Comparison of ENCODE assay signal across 1 cellular context in the genomic region with DNA sequence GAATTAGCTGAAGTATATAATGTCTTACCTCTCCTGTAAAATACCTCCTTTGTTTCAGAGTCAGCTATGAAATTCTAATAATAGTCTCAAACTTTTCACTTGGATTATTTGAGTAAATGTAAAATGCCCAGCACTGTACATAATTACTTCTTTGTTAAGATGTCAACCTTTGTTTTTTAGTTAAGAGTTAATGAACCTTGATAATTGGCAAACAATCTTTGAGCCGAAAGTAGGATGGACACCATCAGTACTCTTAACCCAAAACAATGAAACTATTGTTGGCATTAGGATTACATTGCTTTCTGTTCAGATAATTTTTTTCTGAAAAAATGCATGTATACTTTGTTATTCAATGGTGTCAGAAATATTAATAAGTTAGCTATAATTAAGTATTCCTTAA.
TF ChIP-seq lines count a peak whose summit lies in the region.

No MANE protein-coding gene starts in this region.

TF ChIP-seq in HepG2, 621 proteins besides CTCF, POLR2A, EP300 and RAD21 (continued from another document):
- TF ChIP-seq, protein P1, sequence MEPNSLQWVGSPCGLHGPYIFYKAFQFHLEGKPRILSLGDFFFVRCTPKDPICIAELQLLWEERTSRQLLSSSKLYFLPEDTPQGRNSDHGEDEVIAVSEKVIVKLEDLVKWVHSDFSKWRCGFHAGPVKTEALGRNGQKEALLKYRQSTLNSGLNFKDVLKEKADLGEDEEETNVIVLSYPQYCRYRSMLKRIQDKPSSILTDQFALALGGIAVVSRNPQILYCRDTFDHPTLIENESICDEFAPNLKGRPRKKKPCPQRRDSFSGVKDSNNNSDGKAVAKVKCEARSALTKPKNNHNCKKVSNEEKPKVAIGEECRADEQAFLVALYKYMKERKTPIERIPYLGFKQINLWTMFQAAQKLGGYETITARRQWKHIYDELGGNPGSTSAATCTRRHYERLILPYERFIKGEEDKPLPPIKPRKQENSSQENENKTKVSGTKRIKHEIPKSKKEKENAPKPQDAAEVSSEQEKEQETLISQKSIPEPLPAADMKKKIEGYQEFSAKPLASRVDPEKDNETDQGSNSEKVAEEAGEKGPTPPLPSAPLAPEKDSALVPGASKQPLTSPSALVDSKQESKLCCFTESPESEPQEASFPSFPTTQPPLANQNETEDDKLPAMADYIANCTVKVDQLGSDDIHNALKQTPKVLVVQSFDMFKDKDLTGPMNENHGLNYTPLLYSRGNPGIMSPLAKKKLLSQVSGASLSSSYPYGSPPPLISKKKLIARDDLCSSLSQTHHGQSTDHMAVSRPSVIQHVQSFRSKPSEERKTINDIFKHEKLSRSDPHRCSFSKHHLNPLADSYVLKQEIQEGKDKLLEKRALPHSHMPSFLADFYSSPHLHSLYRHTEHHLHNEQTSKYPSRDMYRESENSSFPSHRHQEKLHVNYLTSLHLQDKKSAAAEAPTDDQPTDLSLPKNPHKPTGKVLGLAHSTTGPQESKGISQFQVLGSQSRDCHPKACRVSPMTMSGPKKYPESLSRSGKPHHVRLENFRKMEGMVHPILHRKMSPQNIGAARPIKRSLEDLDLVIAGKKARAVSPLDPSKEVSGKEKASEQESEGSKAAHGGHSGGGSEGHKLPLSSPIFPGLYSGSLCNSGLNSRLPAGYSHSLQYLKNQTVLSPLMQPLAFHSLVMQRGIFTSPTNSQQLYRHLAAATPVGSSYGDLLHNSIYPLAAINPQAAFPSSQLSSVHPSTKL (CRISPR knock-in tag; IDR thresholded peaks at IDR 0.05), result no peak
- TF ChIP-seq SMAD3 (CRISPR knock-in tag; IDR thresholded peaks at IDR 0.05) (no peak), CBFB (CRISPR knock-in tag; IDR thresholded peaks at IDR 0.05) (no peak), PITX1 (CRISPR knock-in tag; IDR thresholded peaks at IDR 0.05) (no peak), ZNF746 (CRISPR knock-in tag; IDR thresholded peaks at IDR 0.05) (no peak), ISX (CRISPR knock-in tag; conservative IDR thresholded peaks at IDR 0.05) (no peak), MIXL1 (CRISPR knock-in tag; IDR thresholded peaks at IDR 0.05) (0 out of 2 replicates have a peak, but pooled peaks have one; percentile 41), TAF15 (IDR thresholded peaks at IDR 0.05; ENCODE audit: low read depth, low read length, poor library complexity, severe bottlenecking) (no peak), ZFP1 (CRISPR knock-in tag; IDR thresholded peaks at IDR 0.05) (no peak), EHMT2 (IDR thresholded peaks at IDR 0.05; ENCODE audit: borderline replicate concordance, low read depth, low read length) (no peak), ASH2L (IDR thresholded peaks at IDR 0.05; ENCODE audit: insufficient read length, low read depth, low read length) (no peak), MXI1 (IDR thresholded peaks at IDR 0.05; ENCODE audit: borderline replicate concordance, low read depth, low read length) (no peak), FOXP1 (IDR thresholded peaks at IDR 0.05) (no peak), FOXP1 (CRISPR knock-in tag; IDR thresholded peaks at IDR 0.05) (peak; percentile 40; the same call in 1 of the 2 replicates), ZNF614 (CRISPR knock-in tag; IDR thresholded peaks at IDR 0.05; ENCODE audit: borderline replicate concordance) (no peak), ZMYM2 (CRISPR knock-in tag; IDR thresholded peaks at IDR 0.05) (no peak), ZBTB1 (CRISPR knock-in tag; IDR thresholded peaks at IDR 0.05; ENCODE audit: borderline replicate concordance) (no peak), TARDBP (CRISPR knock-in tag; IDR thresholded peaks at IDR 0.05) (no peak), GTF2F1 (IDR thresholded peaks at IDR 0.05; ENCODE audit: low read length) (no peak), SMAD1 (CRISPR knock-in tag; IDR thresholded peaks at IDR 0.05; ENCODE audit: borderline replicate concordance, low read depth) (no peak), SOX13 (IDR thresholded peaks at IDR 0.05) (no peak), SOX13 (CRISPR knock-in tag; conservative IDR thresholded peaks at IDR 0.05 in 1 of 2, IDR thresholded peaks at IDR 0.05 in 1 of 2) (peak in 1 of 2 experiments; percentile 76; a peak in 2 of 4 replicates), SOX5 (CRISPR knock-in tag; IDR thresholded peaks at IDR 0.05; ENCODE audit: borderline replicate concordance) (peak; percentile 71; the same call in 1 of the 2 replicates), SUZ12 (IDR thresholded peaks at IDR 0.05; ENCODE audit: low read depth, low read length) (no peak), ZFP90 (CRISPR knock-in tag; IDR thresholded peaks at IDR 0.05; ENCODE audit: borderline replicate concordance) (no peak)
- TF ChIP-seq, protein P2, sequence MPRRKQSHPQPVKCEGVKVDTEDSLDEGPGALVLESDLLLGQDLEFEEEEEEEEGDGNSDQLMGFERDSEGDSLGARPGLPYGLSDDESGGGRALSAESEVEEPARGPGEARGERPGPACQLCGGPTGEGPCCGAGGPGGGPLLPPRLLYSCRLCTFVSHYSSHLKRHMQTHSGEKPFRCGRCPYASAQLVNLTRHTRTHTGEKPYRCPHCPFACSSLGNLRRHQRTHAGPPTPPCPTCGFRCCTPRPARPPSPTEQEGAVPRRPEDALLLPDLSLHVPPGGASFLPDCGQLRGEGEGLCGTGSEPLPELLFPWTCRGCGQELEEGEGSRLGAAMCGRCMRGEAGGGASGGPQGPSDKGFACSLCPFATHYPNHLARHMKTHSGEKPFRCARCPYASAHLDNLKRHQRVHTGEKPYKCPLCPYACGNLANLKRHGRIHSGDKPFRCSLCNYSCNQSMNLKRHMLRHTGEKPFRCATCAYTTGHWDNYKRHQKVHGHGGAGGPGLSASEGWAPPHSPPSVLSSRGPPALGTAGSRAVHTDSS (CRISPR knock-in tag; conservative IDR thresholded peaks at IDR 0.05), result no peak
- TF ChIP-seq, protein P3, sequence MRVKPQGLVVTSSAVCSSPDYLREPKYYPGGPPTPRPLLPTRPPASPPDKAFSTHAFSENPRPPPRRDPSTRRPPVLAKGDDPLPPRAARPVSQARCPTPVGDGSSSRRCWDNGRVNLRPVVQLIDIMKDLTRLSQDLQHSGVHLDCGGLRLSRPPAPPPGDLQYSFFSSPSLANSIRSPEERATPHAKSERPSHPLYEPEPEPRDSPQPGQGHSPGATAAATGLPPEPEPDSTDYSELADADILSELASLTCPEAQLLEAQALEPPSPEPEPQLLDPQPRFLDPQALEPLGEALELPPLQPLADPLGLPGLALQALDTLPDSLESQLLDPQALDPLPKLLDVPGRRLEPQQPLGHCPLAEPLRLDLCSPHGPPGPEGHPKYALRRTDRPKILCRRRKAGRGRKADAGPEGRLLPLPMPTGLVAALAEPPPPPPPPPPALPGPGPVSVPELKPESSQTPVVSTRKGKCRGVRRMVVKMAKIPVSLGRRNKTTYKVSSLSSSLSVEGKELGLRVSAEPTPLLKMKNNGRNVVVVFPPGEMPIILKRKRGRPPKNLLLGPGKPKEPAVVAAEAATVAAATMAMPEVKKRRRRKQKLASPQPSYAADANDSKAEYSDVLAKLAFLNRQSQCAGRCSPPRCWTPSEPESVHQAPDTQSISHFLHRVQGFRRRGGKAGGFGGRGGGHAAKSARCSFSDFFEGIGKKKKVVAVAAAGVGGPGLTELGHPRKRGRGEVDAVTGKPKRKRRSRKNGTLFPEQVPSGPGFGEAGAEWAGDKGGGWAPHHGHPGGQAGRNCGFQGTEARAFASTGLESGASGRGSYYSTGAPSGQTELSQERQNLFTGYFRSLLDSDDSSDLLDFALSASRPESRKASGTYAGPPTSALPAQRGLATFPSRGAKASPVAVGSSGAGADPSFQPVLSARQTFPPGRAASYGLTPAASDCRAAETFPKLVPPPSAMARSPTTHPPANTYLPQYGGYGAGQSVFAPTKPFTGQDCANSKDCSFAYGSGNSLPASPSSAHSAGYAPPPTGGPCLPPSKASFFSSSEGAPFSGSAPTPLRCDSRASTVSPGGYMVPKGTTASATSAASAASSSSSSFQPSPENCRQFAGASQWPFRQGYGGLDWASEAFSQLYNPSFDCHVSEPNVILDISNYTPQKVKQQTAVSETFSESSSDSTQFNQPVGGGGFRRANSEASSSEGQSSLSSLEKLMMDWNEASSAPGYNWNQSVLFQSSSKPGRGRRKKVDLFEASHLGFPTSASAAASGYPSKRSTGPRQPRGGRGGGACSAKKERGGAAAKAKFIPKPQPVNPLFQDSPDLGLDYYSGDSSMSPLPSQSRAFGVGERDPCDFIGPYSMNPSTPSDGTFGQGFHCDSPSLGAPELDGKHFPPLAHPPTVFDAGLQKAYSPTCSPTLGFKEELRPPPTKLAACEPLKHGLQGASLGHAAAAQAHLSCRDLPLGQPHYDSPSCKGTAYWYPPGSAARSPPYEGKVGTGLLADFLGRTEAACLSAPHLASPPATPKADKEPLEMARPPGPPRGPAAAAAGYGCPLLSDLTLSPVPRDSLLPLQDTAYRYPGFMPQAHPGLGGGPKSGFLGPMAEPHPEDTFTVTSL (CRISPR knock-in tag; IDR thresholded peaks at IDR 0.05; ENCODE audit: borderline replicate concordance), result no peak
- TF ChIP-seq, protein P4, sequence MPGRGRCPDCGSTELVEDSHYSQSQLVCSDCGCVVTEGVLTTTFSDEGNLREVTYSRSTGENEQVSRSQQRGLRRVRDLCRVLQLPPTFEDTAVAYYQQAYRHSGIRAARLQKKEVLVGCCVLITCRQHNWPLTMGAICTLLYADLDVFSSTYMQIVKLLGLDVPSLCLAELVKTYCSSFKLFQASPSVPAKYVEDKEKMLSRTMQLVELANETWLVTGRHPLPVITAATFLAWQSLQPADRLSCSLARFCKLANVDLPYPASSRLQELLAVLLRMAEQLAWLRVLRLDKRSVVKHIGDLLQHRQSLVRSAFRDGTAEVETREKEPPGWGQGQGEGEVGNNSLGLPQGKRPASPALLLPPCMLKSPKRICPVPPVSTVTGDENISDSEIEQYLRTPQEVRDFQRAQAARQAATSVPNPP (CRISPR knock-in tag; IDR thresholded peaks at IDR 0.05), result no peak
- TF ChIP-seq, protein P5, sequence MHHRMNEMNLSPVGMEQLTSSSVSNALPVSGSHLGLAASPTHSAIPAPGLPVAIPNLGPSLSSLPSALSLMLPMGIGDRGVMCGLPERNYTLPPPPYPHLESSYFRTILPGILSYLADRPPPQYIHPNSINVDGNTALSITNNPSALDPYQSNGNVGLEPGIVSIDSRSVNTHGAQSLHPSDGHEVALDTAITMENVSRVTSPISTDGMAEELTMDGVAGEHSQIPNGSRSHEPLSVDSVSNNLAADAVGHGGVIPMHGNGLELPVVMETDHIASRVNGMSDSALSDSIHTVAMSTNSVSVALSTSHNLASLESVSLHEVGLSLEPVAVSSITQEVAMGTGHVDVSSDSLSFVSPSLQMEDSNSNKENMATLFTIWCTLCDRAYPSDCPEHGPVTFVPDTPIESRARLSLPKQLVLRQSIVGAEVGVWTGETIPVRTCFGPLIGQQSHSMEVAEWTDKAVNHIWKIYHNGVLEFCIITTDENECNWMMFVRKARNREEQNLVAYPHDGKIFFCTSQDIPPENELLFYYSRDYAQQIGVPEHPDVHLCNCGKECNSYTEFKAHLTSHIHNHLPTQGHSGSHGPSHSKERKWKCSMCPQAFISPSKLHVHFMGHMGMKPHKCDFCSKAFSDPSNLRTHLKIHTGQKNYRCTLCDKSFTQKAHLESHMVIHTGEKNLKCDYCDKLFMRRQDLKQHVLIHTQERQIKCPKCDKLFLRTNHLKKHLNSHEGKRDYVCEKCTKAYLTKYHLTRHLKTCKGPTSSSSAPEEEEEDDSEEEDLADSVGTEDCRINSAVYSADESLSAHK (CRISPR knock-in tag; IDR thresholded peaks at IDR 0.05; ENCODE audit: borderline replicate concordance), result no peak
